In the genomic region with DNA sequence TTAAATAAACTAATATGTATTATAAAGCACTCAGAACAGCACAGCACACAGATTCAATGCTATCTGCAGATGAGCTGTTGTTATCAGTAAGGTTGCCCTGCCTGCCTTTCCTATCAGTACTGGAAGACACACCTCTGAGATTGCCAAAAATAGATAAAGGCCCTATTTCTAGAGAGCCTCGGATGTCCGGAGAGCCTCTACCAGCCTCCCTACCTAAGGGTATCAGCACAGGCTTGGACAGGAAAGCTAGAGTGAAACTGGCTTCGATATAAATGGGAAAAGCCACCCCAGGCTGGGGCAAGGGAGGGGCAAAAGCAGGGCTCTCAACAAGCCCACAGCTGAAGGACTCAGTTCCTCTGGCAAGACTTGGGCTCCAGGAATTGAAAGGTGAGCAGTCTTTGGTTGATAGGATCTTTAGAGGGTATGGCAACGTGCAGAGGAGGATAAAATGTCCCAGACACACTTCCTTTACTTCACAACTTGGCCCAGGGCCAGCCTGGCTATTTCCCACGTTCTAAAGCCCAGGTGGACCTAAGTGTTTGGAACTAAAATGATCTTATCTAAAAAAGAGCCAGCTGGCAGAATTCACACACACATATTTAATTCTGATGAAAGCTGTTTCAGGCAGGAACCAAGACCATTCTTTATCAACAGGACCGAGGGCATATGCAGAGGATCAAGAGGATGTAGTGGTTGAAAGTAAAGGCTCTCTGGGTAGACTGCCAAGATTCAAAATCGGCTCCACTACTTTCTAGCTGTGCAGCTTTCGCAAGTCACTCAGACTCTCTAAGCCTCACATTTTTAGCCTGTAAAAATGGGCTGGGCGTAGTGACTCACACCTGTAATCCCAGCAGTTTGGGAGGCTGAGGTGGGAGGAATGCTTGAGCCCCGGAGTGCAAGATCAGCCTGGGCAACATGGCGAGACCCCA, we compare ENCODE assay signal across 9 cellular contexts. TPM values are rescaled to one million over a fixed set of nuclear protein-coding genes. Genes with fewer than 3 reads are reported as not detected.
DNase-seq lines count a peak whose midpoint lies in the region; ATAC-seq lines count a peak whose summit lies in the region.
"Had no signal": no experiment of that assay in that cellular context is flagged by ENCODE, and none has a peak within 500 bp of the region (broad histone marks: within the 10 kb centered on the region; RNA-seq: fewer than 3 reads in every experiment).

No MANE protein-coding gene starts in this region.

- DNase-seq in AML-193 (lab: John Stamatoyannopoulos, UW) (peak; percentile 54 to 66), SHP77 treated with DMSO at 0.1 percent for 48 hours (lab: John Stamatoyannopoulos, UW) (peak; percentile 38), iPS-NIHi11 (ENCODE audit: low spot score) (peak; percentile 23)
- DNase-seq in Jurkat, Clone E6-1 (ENCODE audit: low read depth, low spot score), result peak; percentile 76
- DNase-seq in activated T-helper 1 cell treated with anti-CD3 and anti-CD28 coated beads, Interleukin-12 subunit alpha, Interleukin-12 subunit beta, Interleukin-2, Interleukin-4 antibody, amounts not matched to agents 30 ng/mL and 10 ng/mL and 1 ng/mL, durations not matched to agents 14 hours and 24 hours and 36 hours (ENCODE audit: low spot score), result no peak

- no peaks in the 10 kb centered on the region for H3K36me3 Mint-ChIP-seq in activated T-helper 1 cell treated with anti-CD3 and anti-CD28 coated beads, Interleukin-12 subunit alpha, Interleukin-12 subunit beta, Interleukin-2, Interleukin-4 antibody, amounts not matched to agents 30 ng/mL and 10 ng/mL and 1 ng/mL, durations not matched to agents 14 hours and 24 hours and 36 hours (ENCODE audit: low read depth)

- intact Hi-C loops in activated T-helper 1 cell treated with anti-CD3 and anti-CD28 coated beads, Interleukin-12 subunit alpha, Interleukin-12 subunit beta, Interleukin-2, Interleukin-4 antibody, amounts not matched to agents 30 ng/mL and 10 ng/mL and 1 ng/mL, durations not matched to agents 14 hours and 24 hours and 36 hours (cut with micrococcal nuclease), result no loop called here

- H3K4me1 Mint-ChIP-seq in activated T-helper 1 cell treated with anti-CD3 and anti-CD28 coated beads, Interleukin-12 subunit alpha, Interleukin-12 subunit beta, Interleukin-2, Interleukin-4 antibody, amounts not matched to agents 30 ng/mL and 10 ng/mL and 1 ng/mL, durations not matched to agents 14 hours and 24 hours and 36 hours (ENCODE audit: low read depth), result peaks cover 24% of the 10 kb centered on the region

- H3K4me3 Mint-ChIP-seq in activated T-helper 1 cell treated with anti-CD3 and anti-CD28 coated beads, Interleukin-12 subunit alpha, Interleukin-12 subunit beta, Interleukin-2, Interleukin-4 antibody, amounts not matched to agents 30 ng/mL and 10 ng/mL and 1 ng/mL, durations not matched to agents 14 hours and 24 hours and 36 hours, result no peak overlapping the region

- H3K27ac Mint-ChIP-seq in activated T-helper 1 cell treated with anti-CD3 and anti-CD28 coated beads, Interleukin-12 subunit alpha, Interleukin-12 subunit beta, Interleukin-2, Interleukin-4 antibody, amounts not matched to agents 30 ng/mL and 10 ng/mL and 1 ng/mL, durations not matched to agents 14 hours and 24 hours and 36 hours, result no peak overlapping the region

- no peaks in the 10 kb centered on the region for H3K9me3 Mint-ChIP-seq in activated T-helper 1 cell treated with anti-CD3 and anti-CD28 coated beads, Interleukin-12 subunit alpha, Interleukin-12 subunit beta, Interleukin-2, Interleukin-4 antibody, amounts not matched to agents 30 ng/mL and 10 ng/mL and 1 ng/mL, durations not matched to agents 14 hours and 24 hours and 36 hours

- peak overlapping the region; percentile 13 for H3K4me3 ChIP-seq in Jurkat, Clone E6-1 (ENCODE audit: low read length)
- H3K4me3 ChIP-seq: SK-N-MC had no signal

- H3K27me3 Mint-ChIP-seq in activated T-helper 1 cell treated with anti-CD3 and anti-CD28 coated beads, Interleukin-12 subunit alpha, Interleukin-12 subunit beta, Interleukin-2, Interleukin-4 antibody, amounts not matched to agents 30 ng/mL and 10 ng/mL and 1 ng/mL, durations not matched to agents 14 hours and 24 hours and 36 hours (ENCODE audit: insufficient read depth), result peaks cover 2% of the 10 kb centered on the region

- no peak for ATAC-seq in HG03025 (IDR thresholded peaks at IDR 0.05; ENCODE audit: low FRiP score, unreplicated experiment)
- no peak for ATAC-seq in GM21825 (IDR thresholded peaks at IDR 0.05; ENCODE audit: unreplicated experiment)
- ATAC-seq in GM19455 (IDR thresholded peaks at IDR 0.05; ENCODE audit: unreplicated experiment), result no peak

RNA-seq across cellular contexts. Expression of a gene that starts 37.8 kb away (rescaled TPM):
- polyA plus RNA-seq in Jurkat, Clone E6-1 (2012; ENCODE audit: insufficient read depth, insufficient read length), result 8.5 TPM
- total RNA-seq in activated T-helper 1 cell treated with anti-CD3 and anti-CD28 coated beads, Interleukin-12 subunit alpha, Interleukin-12 subunit beta, Interleukin-2, Interleukin-4 antibody, amounts not matched to agents 30 ng/mL and 10 ng/mL and 1 ng/mL, durations not matched to agents 14 hours and 24 hours and 36 hours, result 33.0 and 34.2 TPM in 2 replicates
